Comparison of ENCODE assay signal across 9 cellular contexts in the genomic region with DNA sequence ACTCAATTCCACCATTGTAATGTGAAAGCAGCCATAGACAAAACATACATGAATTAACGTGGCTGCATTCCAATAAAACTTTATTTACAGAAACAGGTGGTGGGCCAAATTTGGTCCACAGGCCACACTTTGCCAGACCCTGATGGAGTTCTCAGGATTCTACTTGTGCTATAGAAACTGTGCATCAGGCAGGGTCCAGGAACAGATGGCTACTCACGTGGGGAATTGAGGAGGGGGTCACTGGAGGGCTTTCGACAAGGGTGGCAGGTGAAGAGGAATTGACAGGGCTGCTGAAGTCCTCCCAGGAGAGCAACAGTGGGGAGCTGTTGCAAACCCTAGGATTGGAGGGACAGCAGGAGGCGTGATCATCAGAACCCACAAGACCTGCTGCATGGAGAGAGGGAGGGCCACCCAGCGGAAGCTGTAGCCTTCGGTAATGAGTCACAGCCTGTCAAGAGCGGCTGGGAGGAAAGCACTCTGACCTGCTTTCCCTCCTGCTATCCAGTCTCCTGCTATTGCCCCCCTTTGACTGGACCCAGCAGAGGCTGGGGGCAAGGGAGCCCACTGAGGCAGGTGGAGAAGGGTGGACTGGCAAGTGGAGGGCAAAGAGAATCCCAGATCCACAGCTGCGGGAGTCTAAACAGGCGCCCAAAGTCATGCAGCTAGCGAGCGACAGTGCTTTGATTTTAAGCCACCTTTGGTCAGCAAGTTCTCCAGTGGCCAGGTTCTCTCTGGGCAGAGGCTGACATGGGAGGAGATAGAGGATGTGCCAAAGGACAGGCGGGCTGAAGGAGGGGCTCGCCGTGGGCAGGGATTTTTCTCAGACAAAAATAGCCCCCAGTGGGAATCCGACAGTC.
A peak's percentile ranks its signal among the peaks of the same experiment; 100 is the strongest.
DNase-seq lines count a peak whose midpoint lies in the region; ATAC-seq, FAIRE-seq and TF ChIP-seq lines count a peak whose summit lies in the region.
"Had no signal": no experiment of that assay in that cellular context is flagged by ENCODE, and none has a peak within 500 bp of the region (broad histone marks: within the 10 kb centered on the region; RNA-seq: fewer than 3 reads in every experiment).

No MANE protein-coding gene starts in this region.

- H3K4me1 ChIP-seq in small intestine (ENCODE audit: control insufficient read depth in 2 of 2, insufficient read depth in 1 of 2, low read depth in 1 of 2, low read length in 1 of 2), result no peaks in the 10 kb centered on the region

- no peak for FAIRE-seq in small intestine (lab: Jason Lieb, UNC)

- WGBS in small intestine, 3 donors, result 66 to 72% (median 66%) methylated on average over 15 of the region's 15 CpGs

- no peaks in the 10 kb centered on the region for H3K27me3 ChIP-seq in small intestine (ENCODE audit: control insufficient read depth in 2 of 2, insufficient read depth in 2 of 2, low read length in 2 of 2)

- ATAC-seq in HG03175 (IDR thresholded peaks at IDR 0.05; ENCODE audit: unreplicated experiment), result no peak

- no peaks in the 10 kb centered on the region for H3K36me3 ChIP-seq in small intestine (ENCODE audit: control insufficient read depth in 2 of 2, insufficient read depth in 2 of 2, low read length in 2 of 2)

- no peak overlapping the region for H3K4me3 ChIP-seq in retinal pigment epithelial cell (ENCODE audit: low read length)
- H3K4me3 ChIP-seq in small intestine (ENCODE audit: low read depth in 1 of 2, low read length in 2 of 2), result no peak overlapping the region

- H3K9me3 ChIP-seq in small intestine (ENCODE audit: control insufficient read depth, low read depth), result no peaks in the 10 kb centered on the region

- TF ChIP-seq CTCF in retinal pigment epithelial cell (conservative IDR thresholded peaks at IDR 0.05; ENCODE audit: low read depth, low read length), result peak; percentile 28

- DNase-seq in NOMO-1 (lab: John Stamatoyannopoulos, UW; ENCODE audit: unreplicated experiment in 2 of 2) (peak; percentile 7 to 13), NOMO-1 treated with dmso at 0.1 percent for 144 hours (lab: John Stamatoyannopoulos, UW; ENCODE audit: unreplicated experiment) (no peak), RPMI7951 (ENCODE audit: low read depth) (peak; percentile 56), fibroblast of peridontal ligament (ENCODE audit: extremely low read depth) (peak; percentile 8), retinal pigment epithelial cell (ENCODE audit: low read depth) (peak; percentile 29), middle frontal gyrus (ENCODE audit: extremely low spot score, low spot score) (no peak), small intestine (no peak)
- DNase-seq: immature natural killer cell had no signal

- H3K27ac ChIP-seq in small intestine (ENCODE audit: low read depth in 1 of 2, low read length in 1 of 2), result no peak overlapping the region

Comparison
In these comparisons a context has a peak if more than half of its experiments do, and no peak if none do; other contexts are left out.
1. DNase-seq: peak in NOMO-1 (2 of 2), RPMI7951 (single experiment), fibroblast of peridontal ligament (single experiment) and retinal pigment epithelial cell (single experiment); none in NOMO-1 treated with dmso at 0.1 percent for 144 hours (single experiment), middle frontal gyrus (single experiment) and small intestine (single experiment).